Comparison of ENCODE assay signal across 8 cellular contexts in genomic region chr2:60674524-60675165, GRCh38.
A peak's percentile ranks its signal among the peaks of the same experiment; 100 is the strongest.
DNase-seq lines count a peak whose midpoint lies in the region; ATAC-seq lines count a peak whose summit lies in the region.

No MANE protein-coding gene starts in this region.

- no peak overlapping the region for H3K27ac Mint-ChIP-seq in activated CD8-positive, alpha-beta memory T cell treated with anti-CD3 and anti-CD28 coated beads, Interleukin-2, amount 10 ng/mL, durations not matched to agents 7 days and 5 days

- CTCF ChIA-PET in activated CD8-positive, alpha-beta memory T cell treated with anti-CD3 and anti-CD28 coated beads, Interleukin-2, amount 10 ng/mL, durations not matched to agents 7 days and 5 days (lab: Charles Lee), result interaction anchor here (0.7 to 2.1 kb wide), 30 partner anchors 8 to 732 kb away, joined by 3 to 9 read pairs (median 4); no protein-coding TSS in a partner anchor

- peaks cover 23% of the 10 kb centered on the region for H3K27me3 Mint-ChIP-seq in activated CD8-positive, alpha-beta memory T cell treated with anti-CD3 and anti-CD28 coated beads, Interleukin-2, amount 10 ng/mL, durations not matched to agents 7 days and 5 days

- peak; percentile 53 for DNase-seq in DMS114 treated with DMSO at 0.1 percent for 48 hours (lab: John Stamatoyannopoulos, UW; ENCODE audit: unreplicated experiment)
- DNase-seq in HS-27A (ENCODE audit: low read depth), result peak; percentile 12
- peak; percentile 77 for DNase-seq in NOMO-1 treated with dmso at 0.1 percent for 144 hours (lab: John Stamatoyannopoulos, UW; ENCODE audit: unreplicated experiment)
- DNase-seq in activated CD8-positive, alpha-beta memory T cell treated with anti-CD3 and anti-CD28 coated beads, Interleukin-2, amount 10 ng/mL, durations not matched to agents 7 days and 5 days, result peak; percentile 88
- DNase-seq in epidermal melanocyte (ENCODE audit: insufficient read length, low spot score), result peak; percentile 58
- DNase-seq in mucosa of gallbladder (ENCODE audit: low spot score), result peak; percentile 87
- peak; percentile 45 to 68 for DNase-seq in stimulated activated CD8-positive, alpha-beta memory T cell treated with anti-CD3 and anti-CD28 coated beads, Interleukin-7, amount 100 ng/mL, for 1 hour (ENCODE audit: low read depth in 2 of 2)

- peak; percentile 97 for ATAC-seq in GM21423 (IDR thresholded peaks at IDR 0.05; ENCODE audit: unreplicated experiment)
- ATAC-seq in activated CD8-positive, alpha-beta memory T cell treated with anti-CD3 and anti-CD28 coated beads, Interleukin-2, amount 10 ng/mL, durations not matched to agents 7 days and 5 days, result peak; percentile 99

- no peaks in the 10 kb centered on the region for H3K36me3 Mint-ChIP-seq in activated CD8-positive, alpha-beta memory T cell treated with anti-CD3 and anti-CD28 coated beads, Interleukin-2, amount 10 ng/mL, durations not matched to agents 7 days and 5 days

- peaks cover 20% of the 10 kb centered on the region for H3K4me1 Mint-ChIP-seq in activated CD8-positive, alpha-beta memory T cell treated with anti-CD3 and anti-CD28 coated beads, Interleukin-2, amount 10 ng/mL, durations not matched to agents 7 days and 5 days

- no peaks in the 10 kb centered on the region for H3K9me3 Mint-ChIP-seq in activated CD8-positive, alpha-beta memory T cell treated with anti-CD3 and anti-CD28 coated beads, Interleukin-2, amount 10 ng/mL, durations not matched to agents 7 days and 5 days (ENCODE audit: low read depth)

- H3K4me3 Mint-ChIP-seq in activated CD8-positive, alpha-beta memory T cell treated with anti-CD3 and anti-CD28 coated beads, Interleukin-2, amount 10 ng/mL, durations not matched to agents 7 days and 5 days, result no peak overlapping the region

Comparison
In these comparisons a context has a peak if more than half of its experiments do, and no peak if none do; other contexts are left out.
1. Peak in every context shown above with its lines: DNase-seq and ATAC-seq.
2. DNase-seq: peak in every context shown above with its lines; median percentile 88 in activated CD8-positive, alpha-beta memory T cell treated with anti-CD3 and anti-CD28 coated beads, Interleukin-2, amount 10 ng/mL, durations not matched to agents 7 days and 5 days; 87 in mucosa of gallbladder; 77 in NOMO-1 treated with dmso at 0.1 percent for 144 hours; 58 in epidermal melanocyte; 56 in stimulated activated CD8-positive, alpha-beta memory T cell treated with anti-CD3 and anti-CD28 coated beads, Interleukin-7, amount 100 ng/mL, for 1 hour; 53 in DMS114 treated with DMSO at 0.1 percent for 48 hours; 12 in HS-27A.